Comparison of ENCODE assay signal across 9 cellular contexts in the genomic region with DNA sequence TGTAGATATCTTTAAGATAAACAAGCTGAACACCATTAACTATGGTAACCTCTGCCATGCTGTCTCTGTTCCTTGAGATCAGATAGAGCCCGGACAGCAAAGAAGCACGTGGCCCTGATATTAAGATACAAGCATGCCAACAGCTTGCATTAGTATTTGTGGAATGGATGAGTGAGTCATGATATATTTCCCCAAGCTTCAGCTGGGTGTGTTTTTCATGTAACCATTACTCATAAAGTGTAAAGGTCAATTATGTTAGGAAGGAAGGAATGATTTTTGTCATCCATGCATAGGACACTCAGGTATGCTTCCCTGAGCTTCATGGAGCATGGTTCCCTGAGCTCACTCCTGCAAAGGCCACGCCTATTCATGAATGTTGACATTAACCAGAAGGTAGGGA.
DNase-seq lines count a peak whose midpoint lies in the region; TF ChIP-seq lines count a peak whose summit lies in the region.
"Had no signal": no experiment of that assay in that cellular context is flagged by ENCODE, and none has a peak within 500 bp of the region (broad histone marks: within the 10 kb centered on the region; RNA-seq: fewer than 3 reads in every experiment).

No MANE protein-coding gene starts in this region.

- H3K27ac Mint-ChIP-seq in chondrocyte (ENCODE audit: unreplicated experiment): peak overlapping the region; percentile 97

- H2AFZ ChIP-seq in osteoblast (ENCODE audit: low read length): no peak overlapping the region

- H3K9me3 ChIP-seq in osteoblast (ENCODE audit: low read depth, low read length): no peaks in the 10 kb centered on the region

- TF ChIP-seq CTCF in chondrocyte (IDR thresholded peaks at IDR 0.05): no peak
- TF ChIP-seq CTCF in osteoblast (IDR thresholded peaks at IDR 0.05; ENCODE audit: extremely low read depth, low read depth, low read length): no peak

- H4K20me1 ChIP-seq in osteoblast (ENCODE audit: insufficient read depth, low read length): no peaks in the 10 kb centered on the region

- H3K4me3 Mint-ChIP-seq in chondrocyte (ENCODE audit: unreplicated experiment): no peak overlapping the region

- H3K27ac ChIP-seq in osteoblast (ENCODE audit: low read depth, low read length): peak overlapping the region; percentile 49
- H3K27ac ChIP-seq: dorsolateral prefrontal cortex had no signal

- DNase-seq in Caki2 (ENCODE audit: low read depth) (peak; percentile 87), MV-4-11 (lab: John Stamatoyannopoulos, UW) (peak; percentile 37), chondrocyte (ENCODE audit: low spot score) (no peak), osteoblast (ENCODE audit: insufficient read length, low spot score, missing footprints) (peak; percentile 84), GDM1 (lab: John Stamatoyannopoulos, UW) (no peak), NCI-H1436 (lab: John Stamatoyannopoulos, UW) (no peak)
- no peak for DNase-seq in stimulated activated CD4-positive, alpha-beta T cell treated with anti-CD3 and anti-CD28 coated beads, Interleukin-12 subunit alpha, Interleukin-12 subunit beta, amount 100 ng/mL, for 4 hours
- no peak for DNase-seq in activated CD4-positive, CD25-positive, alpha-beta regulatory T cell (lab: John Stamatoyannopoulos, UW)
- DNase-seq: dorsolateral prefrontal cortex had no signal

- no peaks in the 10 kb centered on the region for H3K27me3 ChIP-seq in osteoblast (ENCODE audit: insufficient read depth, low read length)
- H3K27me3 ChIP-seq: dorsolateral prefrontal cortex had no signal

- H3K4me3 ChIP-seq in osteoblast (ENCODE audit: insufficient read depth, low read length): no peak overlapping the region
- H3K4me3 ChIP-seq: dorsolateral prefrontal cortex had no signal

- no peak overlapping the region for H3K4me2 ChIP-seq in osteoblast (ENCODE audit: insufficient read depth, low read length)

- H3K27me3 Mint-ChIP-seq in chondrocyte (ENCODE audit: low read depth): no peaks in the 10 kb centered on the region

- H3K36me3 Mint-ChIP-seq in chondrocyte (ENCODE audit: low read depth): no peaks in the 10 kb centered on the region

- no peaks in the 10 kb centered on the region for H3K36me3 ChIP-seq in osteoblast (ENCODE audit: insufficient read depth, low read length)

- H3K9me3 Mint-ChIP-seq in chondrocyte (ENCODE audit: low read depth): peaks cover 7% of the 10 kb centered on the region

- no peaks in the 10 kb centered on the region for H3K79me2 ChIP-seq in osteoblast (ENCODE audit: insufficient read depth, low read length)

- peaks cover 14% of the 10 kb centered on the region for H3K4me1 ChIP-seq in osteoblast (ENCODE audit: insufficient read depth, low read length)

- peaks cover 59% of the 10 kb centered on the region for H3K4me1 Mint-ChIP-seq in chondrocyte (ENCODE audit: low read depth)

- in situ Hi-C loops in Caki2 (cut with HindIII; ENCODE audit: low pct_unique_long_range_greater_than_20kb, low sequenced_read_pairs): no loop called here

Comparison
In these comparisons a context has a peak if more than half of its experiments do, and no peak if none do; other contexts are left out.
1. DNase-seq: peak in Caki2 (single experiment), MV-4-11 (single experiment) and osteoblast (single experiment); none in chondrocyte (single experiment), stimulated activated CD4-positive, alpha-beta T cell treated with anti-CD3 and anti-CD28 coated beads, Interleukin-12 subunit alpha, Interleukin-12 subunit beta, amount 100 ng/mL, for 4 hours (single experiment), GDM1 (single experiment), activated CD4-positive, CD25-positive, alpha-beta regulatory T cell (0 of 4) and NCI-H1436 (single experiment).